In genomic region chr9:90891656-90892055, GRCh38 we compare ENCODE assay signal across 14 cellular contexts.
A peak's percentile ranks its signal among the peaks of the same experiment; 100 is the strongest.
DNase-seq lines count a peak whose midpoint lies in the region; ATAC-seq and TF ChIP-seq lines count a peak whose summit lies in the region.
"Had no signal": no experiment of that assay in that cellular context is flagged by ENCODE, and none has a peak within 500 bp of the region (broad histone marks: within the 10 kb centered on the region; RNA-seq: fewer than 3 reads in every experiment).

No MANE protein-coding gene starts in this region.

- no peak for ATAC-seq in activated CD8-positive, alpha-beta memory T cell treated with anti-CD3 and anti-CD28 coated beads, Interleukin-2, amount 10 ng/mL, durations not matched to agents 7 days and 5 days

- H3K4me1 ChIP-seq in endodermal cell (ENCODE audit: control insufficient read depth, insufficient read depth, low read length): peaks cover 30% of the 10 kb centered on the region
- H3K4me1 ChIP-seq in vagina: peaks cover 14% of the 10 kb centered on the region
- H3K4me1 ChIP-seq: HAP-1 had no signal

- DNase-seq in activated CD8-positive, alpha-beta memory T cell treated with anti-CD3 and anti-CD28 coated beads, Interleukin-2, amount 10 ng/mL, durations not matched to agents 7 days and 5 days: peak; percentile 22
- DNase-seq in activated CD8-positive, alpha-beta memory T cell treated with anti-CD3 and anti-CD28 coated beads, Interleukin-2, amount 50 U/mL, for 4 hours: no peak
- DNase-seq in NCI-H146 (lab: John Stamatoyannopoulos, UW): peak; percentile 76
- DNase-seq in endodermal cell: peak; percentile 14
- peak; percentile 37 to 67 for DNase-seq in vagina (ENCODE audit: extremely low spot score in 2 of 2)
- no peak for DNase-seq in NCI-H2196 treated with DMSO at 0.1 percent for 48 hours (lab: John Stamatoyannopoulos, UW; ENCODE audit: unreplicated experiment)
- no peak for DNase-seq in NCI-H526 treated with DMSO at 0.1 percent for 48 hours (lab: John Stamatoyannopoulos, UW)
- DNase-seq: DND-41, GDM1, NCI-H1694 treated with DMSO at 0.1 percent for 48 hours, SK-N-SH had no signal

- intact Hi-C loops in vagina (cut with DNase I): no loop called here

- H3K36me3 ChIP-seq in endodermal cell (ENCODE audit: control insufficient read depth, insufficient read depth, low read length) (no peaks in the 10 kb centered on the region), vagina (no peaks in the 10 kb centered on the region)
- H3K36me3 ChIP-seq: HAP-1 had no signal

- H3K9me3 ChIP-seq in endodermal cell (ENCODE audit: control insufficient read depth, low read length): no peaks in the 10 kb centered on the region
- H3K9me3 ChIP-seq in vagina: no peaks in the 10 kb centered on the region
- H3K9me3 ChIP-seq: HAP-1, SK-N-SH had no signal

- H3K4me1 Mint-ChIP-seq in activated CD8-positive, alpha-beta memory T cell treated with anti-CD3 and anti-CD28 coated beads, Interleukin-2, amount 10 ng/mL, durations not matched to agents 7 days and 5 days: no peaks in the 10 kb centered on the region
- H3K4me1 Mint-ChIP-seq in endodermal cell: peaks cover 50% of the 10 kb centered on the region

- no peaks in the 10 kb centered on the region for H3K9me3 Mint-ChIP-seq in activated CD8-positive, alpha-beta memory T cell treated with anti-CD3 and anti-CD28 coated beads, Interleukin-2, amount 10 ng/mL, durations not matched to agents 7 days and 5 days (ENCODE audit: low read depth)
- no peaks in the 10 kb centered on the region for H3K9me3 Mint-ChIP-seq in endodermal cell

- H3K27ac Mint-ChIP-seq in activated CD8-positive, alpha-beta memory T cell treated with anti-CD3 and anti-CD28 coated beads, Interleukin-2, amount 10 ng/mL, durations not matched to agents 7 days and 5 days: no peak overlapping the region
- H3K27ac Mint-ChIP-seq in endodermal cell: no peak overlapping the region

- H3K4me3 ChIP-seq in endodermal cell (ENCODE audit: low read length): no peak overlapping the region
- H3K4me3 ChIP-seq in vagina: no peak overlapping the region
- H3K4me3 ChIP-seq: HAP-1 had no signal

- H3K36me3 Mint-ChIP-seq in activated CD8-positive, alpha-beta memory T cell treated with anti-CD3 and anti-CD28 coated beads, Interleukin-2, amount 10 ng/mL, durations not matched to agents 7 days and 5 days: no peaks in the 10 kb centered on the region
- no peaks in the 10 kb centered on the region for H3K36me3 Mint-ChIP-seq in endodermal cell (ENCODE audit: low read depth)

- TF ChIP-seq POLR2A in vagina (IDR thresholded peaks at IDR 0.05): no peak

- no peak for TF ChIP-seq CTCF in endodermal cell (conservative IDR thresholded peaks at IDR 0.05)
- no peak for TF ChIP-seq CTCF in vagina (IDR thresholded peaks at IDR 0.05)

- no peak overlapping the region for H3K9ac ChIP-seq in endodermal cell (ENCODE audit: extremely low read depth, low read length, poor library complexity, severe bottlenecking)
- H3K9ac ChIP-seq: SK-N-SH had no signal

- H3K27ac ChIP-seq in endodermal cell (ENCODE audit: low read depth, low read length): no peak overlapping the region
- H3K27ac ChIP-seq in vagina: no peak overlapping the region
- H3K27ac ChIP-seq: C4-2B, HL-60 had no signal

- H3K27me3 ChIP-seq in endodermal cell (ENCODE audit: control insufficient read depth, insufficient read depth, low read length, poor library complexity, severe bottlenecking): no peaks in the 10 kb centered on the region
- no peaks in the 10 kb centered on the region for H3K27me3 ChIP-seq in vagina

- no peak overlapping the region for H3K4me3 Mint-ChIP-seq in activated CD8-positive, alpha-beta memory T cell treated with anti-CD3 and anti-CD28 coated beads, Interleukin-2, amount 10 ng/mL, durations not matched to agents 7 days and 5 days
- H3K4me3 Mint-ChIP-seq in endodermal cell: no peak overlapping the region

- 88% methylated on average over 1 of the region's 1 CpG; no CpG with 5 or more reads in 1 of the 2 experiments for WGBS in endodermal cell (ENCODE audit: insufficient coverage in 1 of 2, insufficient read length in 1 of 2), 2 experiments

- H3K27me3 Mint-ChIP-seq in activated CD8-positive, alpha-beta memory T cell treated with anti-CD3 and anti-CD28 coated beads, Interleukin-2, amount 10 ng/mL, durations not matched to agents 7 days and 5 days: peaks cover 20% of the 10 kb centered on the region
- H3K27me3 Mint-ChIP-seq in endodermal cell (ENCODE audit: insufficient read depth): peaks cover 3% of the 10 kb centered on the region

- CTCF ChIA-PET in activated CD8-positive, alpha-beta memory T cell treated with anti-CD3 and anti-CD28 coated beads, Interleukin-2, amount 10 ng/mL, durations not matched to agents 7 days and 5 days (lab: Charles Lee): no interaction called here

Comparison
In these comparisons a context has a peak if more than half of its experiments do, and no peak if none do; other contexts are left out.
1. DNase-seq: peak in activated CD8-positive, alpha-beta memory T cell treated with anti-CD3 and anti-CD28 coated beads, Interleukin-2, amount 10 ng/mL, durations not matched to agents 7 days and 5 days (single experiment), NCI-H146 (single experiment), endodermal cell (single experiment) and vagina (2 of 2); none in activated CD8-positive, alpha-beta memory T cell treated with anti-CD3 and anti-CD28 coated beads, Interleukin-2, amount 50 U/mL, for 4 hours (single experiment), NCI-H2196 treated with DMSO at 0.1 percent for 48 hours (single experiment) and NCI-H526 treated with DMSO at 0.1 percent for 48 hours (single experiment).